ENCODE assay signal across 9 cellular contexts in genomic region chr11:64303109-64304031, GRCh38. TPM values are rescaled to one million over a fixed set of nuclear protein-coding genes. Genes with fewer than 3 reads are reported as not detected.
DNase-seq lines count a peak whose midpoint lies in the region; ATAC-seq lines count a peak whose summit lies in the region.
"Had no signal": no experiment of that assay in that cellular context is flagged by ENCODE, and none has a peak within 500 bp of the region (broad histone marks: within the 10 kb centered on the region; RNA-seq: fewer than 3 reads in every experiment).

No MANE protein-coding gene starts in this region.

- peaks cover 41% of the 10 kb centered on the region for H3K4me1 Mint-ChIP-seq in activated naive CD8-positive, alpha-beta T cell treated with anti-CD3 and anti-CD28 coated beads, Interleukin-2, amount 50 U/mL, for 24 hours

- peaks cover 35% of the 10 kb centered on the region for H3K27me3 Mint-ChIP-seq in activated naive CD8-positive, alpha-beta T cell treated with anti-CD3 and anti-CD28 coated beads, Interleukin-2, amount 50 U/mL, for 24 hours

- no peak for ATAC-seq in activated naive CD8-positive, alpha-beta T cell treated with anti-CD3 and anti-CD28 coated beads, Interleukin-2, amount 50 U/mL, for 24 hours
- no peak for ATAC-seq in GM21381 (IDR thresholded peaks at IDR 0.05; ENCODE audit: unreplicated experiment)

- intact Hi-C loops in posterior vena cava (cut with DNase I), result loop anchor here (5.0 to 10.0 kb wide), 2 partner anchors 59 to 96 kb away; partner anchors contain the start of genes FERMT3 (in 1 of the 2), FKBP2 (in 1 of the 2) and PPP1R14B (in 1 of the 2)

- no peaks in the 10 kb centered on the region for H3K9me3 Mint-ChIP-seq in activated naive CD8-positive, alpha-beta T cell treated with anti-CD3 and anti-CD28 coated beads, Interleukin-2, amount 50 U/mL, for 24 hours
- H3K9me3 Mint-ChIP-seq: nephron progenitor cell had no signal

- peak overlapping the region; percentile 96 for H3K27ac ChIP-seq in KOPT-K1 (ENCODE audit: low read depth, low read length, poor library complexity, severe bottlenecking)

- peak overlapping the region; percentile 86 for H3K4me3 Mint-ChIP-seq in activated naive CD8-positive, alpha-beta T cell treated with anti-CD3 and anti-CD28 coated beads, Interleukin-2, amount 50 U/mL, for 24 hours

- no peak overlapping the region for H3K27ac Mint-ChIP-seq in activated naive CD8-positive, alpha-beta T cell treated with anti-CD3 and anti-CD28 coated beads, Interleukin-2, amount 50 U/mL, for 24 hours

- H3K36me3 Mint-ChIP-seq in activated naive CD8-positive, alpha-beta T cell treated with anti-CD3 and anti-CD28 coated beads, Interleukin-2, amount 50 U/mL, for 24 hours (ENCODE audit: low read depth), result peaks cover 10% of the 10 kb centered on the region

- no peaks in the 10 kb centered on the region for H3K9me3 ChIP-seq in KOPT-K1 (ENCODE audit: insufficient read depth, low read length, poor library complexity, severe bottlenecking)

- no peak for DNase-seq in activated naive CD8-positive, alpha-beta T cell treated with anti-CD3 and anti-CD28 coated beads, Interleukin-2, amount 50 U/mL, for 24 hours
- DNase-seq in posterior vena cava (ENCODE audit: low spot score) (peak; percentile 70), NCI-H226 (no peak), NAMALWA (ENCODE audit: low spot score) (no peak)

- H3K36me3 ChIP-seq in KOPT-K1 (ENCODE audit: insufficient read depth, low read length), result peaks cover 13% of the 10 kb centered on the region

RNA-seq across cellular contexts. Expression of gene ESRRA, which starts 2.0 kb away (rescaled TPM):
- 10 to 100 TPM; 33.5 to 41.2 TPM for total RNA-seq in posterior vena cava

RNA-seq across cellular contexts. Expression of gene CATSPERZ, which starts 3.2 kb away (rescaled TPM):
- total RNA-seq in posterior vena cava, result 1 to 10 TPM in 1 of 2 donors, not detected in 1; 1.4 TPM
- total RNA-seq: H1 had no signal

RNA-seq across cellular contexts. Expression of gene KCNK4, which starts 12.3 kb away (rescaled TPM):
- total RNA-seq in posterior vena cava, result not detected
- total RNA-seq: fibroblast of lung had no signal

RNA-seq across cellular contexts. Expression of gene TRMT112, which starts 14.0 kb away (rescaled TPM):
- total RNA-seq in posterior vena cava, result 100 to 1,000 TPM; 107 to 119 TPM

RNA-seq across cellular contexts. Expression of gene PRDX5, which starts 14.6 kb away (rescaled TPM):
- total RNA-seq in posterior vena cava, result 10 to 100 TPM; 82.7 to 98.6 TPM
